Comparison of ENCODE assay signal across 8 cellular contexts in the genomic region with DNA sequence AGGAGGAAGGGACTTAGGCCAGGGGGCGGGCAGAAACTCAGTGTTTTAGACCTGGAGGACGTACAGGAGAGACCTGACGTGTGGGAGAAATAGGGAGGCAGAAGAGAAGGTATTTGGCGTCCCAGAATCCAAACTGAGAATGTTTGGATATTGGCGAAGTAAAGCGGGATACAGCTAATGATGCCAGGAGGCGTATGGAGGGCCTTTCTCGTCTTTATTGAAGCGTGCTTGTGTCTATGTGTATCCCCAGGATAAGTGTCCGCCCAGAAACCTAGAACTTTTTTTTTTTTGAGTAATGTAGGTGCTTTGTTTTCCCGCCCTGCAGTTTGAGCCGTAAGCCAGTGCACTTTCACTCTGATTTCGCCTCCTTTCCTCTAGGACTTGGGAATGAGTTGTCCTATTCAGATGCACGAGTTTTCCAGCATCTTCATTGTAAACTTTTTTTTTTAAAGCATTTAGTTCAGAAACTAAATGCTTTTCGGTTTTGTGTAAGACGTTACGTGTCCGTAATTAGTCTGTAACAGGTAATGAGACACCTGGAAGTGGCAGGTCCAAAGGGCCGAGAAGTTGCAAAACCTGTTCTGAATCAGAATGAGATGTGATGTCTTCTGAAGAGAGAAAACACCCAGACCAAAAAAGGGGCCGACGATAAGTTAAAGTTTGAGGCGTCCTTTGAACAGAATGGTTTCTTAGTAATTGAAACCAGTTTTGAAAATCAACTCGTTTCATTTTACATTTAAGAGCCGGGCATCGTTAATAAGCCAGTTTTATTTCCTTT. TPM values are rescaled to one million over a fixed set of nuclear protein-coding genes. Genes with fewer than 3 reads are reported as not detected.
DNase-seq lines count a peak whose midpoint lies in the region; ATAC-seq, FAIRE-seq and TF ChIP-seq lines count a peak whose summit lies in the region.

No MANE protein-coding gene starts in this region.

- peaks cover 69% of the 10 kb centered on the region for H3K79me2 ChIP-seq in K562 (ENCODE audit: control insufficient read depth, insufficient read depth, low read length)
- peaks cover 57% of the 10 kb centered on the region for H3K79me2 ChIP-seq in keratinocyte (ENCODE audit: control insufficient read depth, insufficient read depth, low read length)

- H4K20me1 ChIP-seq in K562 (replicated peaks; ENCODE audit: control insufficient read depth, insufficient read depth, low read length) (0 out of 2 replicates have a peak, but pooled peaks cover 5% of the 10 kb centered on the region), keratinocyte (ENCODE audit: control insufficient read depth, extremely low read depth, insufficient read depth, low read length) (no peaks in the 10 kb centered on the region)

- H3K27ac Mint-ChIP-seq in stimulated activated naive CD8-positive, alpha-beta T cell treated with anti-CD3 and anti-CD28 coated beads, Interleukin-15, amount 100 ng/mL, for 72 hours, result peak overlapping the region; percentile 94 to 95

- peak overlapping the region; percentile 95 for H3K4me3 Mint-ChIP-seq in stimulated activated naive CD8-positive, alpha-beta T cell treated with anti-CD3 and anti-CD28 coated beads, Interleukin-15, amount 100 ng/mL, for 72 hours

- H3K9me3 ChIP-seq in K562 (replicated peaks; ENCODE audit: control insufficient read depth, insufficient read depth, low read depth, low read length), result no peaks in the 10 kb centered on the region
- no peaks in the 10 kb centered on the region for H3K9me3 ChIP-seq in keratinocyte (ENCODE audit: control insufficient read depth, low read depth, low read length)

- in situ Hi-C loops in K562 (cut with MboI), result no loop called here

- no TSS peak for BruUV-seq in K562 (replicated peaks; lab: Mats Ljungman, UMichigan)

- ATAC-seq in HG02885 (IDR thresholded peaks at IDR 0.05; ENCODE audit: poor library complexity, unreplicated experiment) (peak; percentile 20), K562 (peak; percentile 71)
- ATAC-seq in stimulated activated naive CD8-positive, alpha-beta T cell treated with anti-CD3 and anti-CD28 coated beads, Interleukin-15, amount 100 ng/mL, for 72 hours, result peak; percentile 45

- H3K36me3 ChIP-seq in K562 (ENCODE audit: control insufficient read depth, insufficient read depth, low read length) (peaks cover 6% of the 10 kb centered on the region; the same call in 1 of the 3 replicates), keratinocyte (ENCODE audit: control insufficient read depth in 2 of 2, extremely low read depth in 1 of 2, insufficient read depth in 2 of 2, low read length in 2 of 2) (peaks cover 0 to 6% of the 10 kb centered on the region in 2 experiments)

- peaks cover 40% of the 10 kb centered on the region for H3K4me1 Mint-ChIP-seq in stimulated activated naive CD8-positive, alpha-beta T cell treated with anti-CD3 and anti-CD28 coated beads, Interleukin-15, amount 100 ng/mL, for 72 hours

- peak overlapping the region; percentile 93 for H3K4me3 ChIP-seq in AG10803 (ENCODE audit: low read length)
- peak overlapping the region; percentile 91 for H3K4me3 ChIP-seq in K562
- peak overlapping the region; percentile 60 to 81 (median 61) for H3K4me3 ChIP-seq in keratinocyte (ENCODE audit: control insufficient read depth in 2 of 3, extremely low read depth in 1 of 3, insufficient read depth in 2 of 3, low read depth in 1 of 3, low read length in 3 of 3)

- H3K27me3 ChIP-seq in K562 (ENCODE audit: control insufficient read depth in 2 of 2, insufficient read depth in 2 of 2, low read length in 2 of 2), result no peaks in the 10 kb centered on the region
- no peaks in the 10 kb centered on the region for H3K27me3 ChIP-seq in keratinocyte (ENCODE audit: control insufficient read depth, extremely low read depth, insufficient read depth, low read length)

- no peaks in the 10 kb centered on the region for H3K9me3 Mint-ChIP-seq in stimulated activated naive CD8-positive, alpha-beta T cell treated with anti-CD3 and anti-CD28 coated beads, Interleukin-15, amount 100 ng/mL, for 72 hours

- POLR2A ChIA-PET in K562 (lab: Yijun Ruan, JAX), result interaction anchor here (0.8 to 1.9 kb wide), 3 partner anchors 11 to 36 kb away, joined by 3 to 12 read pairs (median 3); no protein-coding TSS in a partner anchor

- peak overlapping the region; percentile 88 for H3K27ac ChIP-seq in K562 (ENCODE audit: extremely low read depth, low read depth, low read length)
- peak overlapping the region; percentile 90 for H3K27ac ChIP-seq in keratinocyte (ENCODE audit: control insufficient read depth, insufficient read depth, low read length)

- peak overlapping the region; percentile 95 to 98 for H3K9ac ChIP-seq in K562 (ENCODE audit: insufficient read depth in 1 of 2, low read depth in 2 of 2, low read length in 2 of 2)
- peak overlapping the region; percentile 99 for H3K9ac ChIP-seq in keratinocyte (ENCODE audit: control insufficient read depth, extremely low read depth, insufficient read depth, low read length)

- no peak for TF ChIP-seq EP300 in K562 (IDR thresholded peaks at IDR 0.05; ENCODE audit: low read length)

- CTCF ChIA-PET in K562 (lab: Yijun Ruan, JAX; ENCODE audit: low intra/inter-chr PET ratio), result no interaction called here

- under 1% methylated on average over 25 of the region's 25 CpGs for WGBS in K562 (ENCODE audit: insufficient coverage, low coverage, missing lambda C conversion rate)

- TF ChIP-seq CTCF in AG10803 (conservative IDR thresholded peaks at IDR 0.05; ENCODE audit: low read length) (no peak), K562 (IDR thresholded peaks at IDR 0.05 in 2 of 3, conservative IDR thresholded peaks at IDR 0.05 in 1 of 3; ENCODE audit: insufficient read depth in 2 of 3, low read depth in 1 of 3, low read length in 3 of 3) (no peak), keratinocyte (optimal IDR thresholded peaks at IDR 0.05 in 1 of 3, IDR thresholded peaks at IDR 0.05 in 1 of 3, conservative IDR thresholded peaks at IDR 0.05 in 1 of 3; ENCODE audit: extremely low read depth in 1 of 3, insufficient read depth in 2 of 3, low read length in 3 of 3) (no peak)

- intact Hi-C loops in K562 (cut with micrococcal nuclease), result loop anchor here (1.0 kb wide), 1 partner anchor 9 kb away; a partner anchor contains a TSS

- DNase-seq in AG10803 (ENCODE audit: low read depth) (peak; percentile 25), GM18507 (ENCODE audit: extremely low spot score, insufficient read length, low read depth) (no peak), NCI-H2227 (lab: John Stamatoyannopoulos, UW; ENCODE audit: unreplicated experiment) (peak; percentile 25), K562 (ENCODE audit: extremely low read depth in 1 of 4, low spot score in 3 of 4) (peak; percentile 17 to 65 (median 22)), keratinocyte (ENCODE audit: low read depth, low spot score) (no peak)
- DNase-seq in stimulated activated naive CD8-positive, alpha-beta T cell treated with anti-CD3 and anti-CD28 coated beads, Interleukin-15, amount 100 ng/mL, for 72 hours, result peak; percentile 6 to 21
- no peak for DNase-seq in stimulated activated naive CD4-positive, alpha-beta T cell treated with Interleukin-2 at 50 U/mL for 16 hours (lab: John Stamatoyannopoulos, UW)

- peaks cover 4 to 9% of the 10 kb centered on the region in 2 experiments; a peak in 3 of 5 replicates for H3K4me1 ChIP-seq in K562 (replicated peaks in 1 of 2; ENCODE audit: control insufficient read depth in 2 of 2, insufficient read depth in 2 of 2, low read length in 2 of 2)
- H3K4me1 ChIP-seq in keratinocyte (ENCODE audit: control insufficient read depth, extremely low read depth, insufficient read depth, low read length), result peaks cover 16% of the 10 kb centered on the region

- peak overlapping the region; percentile 85 for H3K4me2 ChIP-seq in K562 (ENCODE audit: insufficient read depth, low read length)
- peak overlapping the region; percentile 63 for H3K4me2 ChIP-seq in keratinocyte (ENCODE audit: control insufficient read depth, extremely low read depth, insufficient read depth, low read depth, low read length)

- no peak for TF ChIP-seq RAD21 in K562 (CRISPR knock-in tag; conservative IDR thresholded peaks at IDR 0.05 in 1 of 2, IDR thresholded peaks at IDR 0.05 in 1 of 2)

- no peaks in the 10 kb centered on the region for H3K27me3 Mint-ChIP-seq in stimulated activated naive CD8-positive, alpha-beta T cell treated with anti-CD3 and anti-CD28 coated beads, Interleukin-15, amount 100 ng/mL, for 72 hours

- TF ChIP-seq POLR2A in K562 (conservative IDR thresholded peaks at IDR 0.05), result no peak

- peak; percentile 52 for FAIRE-seq in GM18507 (lab: Jason Lieb, UNC)
- FAIRE-seq in K562 (lab: Jason Lieb, UNC), result no peak
- peak; percentile 59 for FAIRE-seq in keratinocyte (lab: Jason Lieb, UNC)

- dilution Hi-C loops in keratinocyte (cut with MboI; ENCODE audit: extremely low pct_ligation_motif_present, low sequenced_read_pairs), result no loop called here

- H2AFZ ChIP-seq in K562 (ENCODE audit: low read depth, low read length) (peak overlapping the region; percentile 73), keratinocyte (ENCODE audit: control insufficient read depth, low read length) (peak overlapping the region; percentile 78)

- H3K9me1 ChIP-seq in K562 (ENCODE audit: control insufficient read depth, insufficient read depth, low read length) (no peaks in the 10 kb centered on the region), keratinocyte (ENCODE audit: control insufficient read depth, extremely low read depth, insufficient read depth, low read length) (no peaks in the 10 kb centered on the region)

RNA-seq across cellular contexts. Expression of a gene that starts 0.7 kb away (rescaled TPM):
- 5.3 and 20.2 TPM in 2 replicates for total RNA-seq in K562 (2011; cell fraction: chromatin; rRNA removed; ENCODE audit: low replicate concordance)
- total RNA-seq in K562 (2011; cell fraction: nucleolus; rRNA removed), result 3.5 and 4.5 TPM in 2 replicates
- total RNA-seq in K562 (2011; cell fraction: nucleoplasm; rRNA removed), result 10.7 and 22.4 TPM in 2 replicates
- 8.4 and 10.0 TPM in 2 replicates for total RNA-seq in K562 (2014; rRNA removed)
- 22.2 and 24.6 TPM in 2 replicates for total RNA-seq in K562 (2014; rRNA removed; fragmentation: Illumina TruSeq; extraction: Trizol)
- total RNA-seq in K562 (2015; rRNA removed; fragmentation: Illumina TruSeq; extraction: Trizol), result 15.7 and 17.7 TPM in 2 replicates
- 14.1 and 15.1 TPM in 2 replicates for total RNA-seq in K562 (2021)
- 16.2 and 20.4 TPM in 2 replicates for polyA plus RNA-seq in K562 (2011; rRNA removed)
- 2.2 and 6.8 TPM in 2 replicates for polyA plus RNA-seq in K562 (2011; cell fraction: cytosol; rRNA removed)
- 7.5 and 12.7 TPM in 2 replicates for polyA plus RNA-seq in K562 (2011; cell fraction: nucleus; rRNA removed)
- polyA plus RNA-seq in K562 (2012), result 9.3 and 12.0 TPM in 2 replicates
- polyA plus RNA-seq in K562 (2014; fragmentation: Illumina TruSeq; extraction: Trizol), result 12.6 and 15.2 TPM in 2 replicates
- polyA plus RNA-seq in K562 (2014; fragmentation: Nextera tagmentation; extraction: Ambion mirVana), result 1 to 10 TPM; 4.1 to 4.7 TPM
- polyA plus RNA-seq in K562 (2014; rRNA removed), result 7.4 and 8.3 TPM in 2 replicates
- 36.9 and 41.1 TPM in 2 replicates for polyA minus RNA-seq in K562 (2011; rRNA and poly(A)+ RNA removed)
- 11.4 and 16.8 TPM in 2 replicates for polyA minus RNA-seq in K562 (2011; cell fraction: cytosol; rRNA and poly(A)+ RNA removed)
- polyA minus RNA-seq in K562 (2011; cell fraction: nucleus; rRNA and poly(A)+ RNA removed), result 9.4 and 18.7 TPM in 2 replicates
- polyA plus RNA-seq in keratinocyte, result 4.7 to 10.4 TPM (median 6.3 TPM) in 3 replicates
- polyA plus RNA-seq in keratinocyte (2011; ENCODE audit: low read depth), result 11.3 TPM
- polyA plus RNA-seq in keratinocyte (2011; cell fraction: cytosol; rRNA removed), result 2.9 and 6.7 TPM in 2 replicates
- 7.4 and 11.3 TPM in 2 replicates for polyA plus RNA-seq in keratinocyte (2011; cell fraction: nucleus; rRNA removed)
- 5.0 and 16.3 TPM in 2 replicates for polyA plus RNA-seq in keratinocyte (2012; ENCODE audit: low replicate concordance)
- 1.0 to 12.4 TPM (median 5.9 TPM) in 3 replicates for polyA minus RNA-seq in keratinocyte
- polyA minus RNA-seq in keratinocyte (2011; cell fraction: cytosol; rRNA and poly(A)+ RNA removed), result 5.9 TPM
- 8.4 and 14.4 TPM in 2 replicates for polyA minus RNA-seq in keratinocyte (2011; cell fraction: nucleus; rRNA and poly(A)+ RNA removed)

RNA-seq across cellular contexts. Expression of a gene that starts 8.6 kb away (rescaled TPM):
- total RNA-seq in K562 (2011; cell fraction: chromatin; rRNA removed; ENCODE audit: low replicate concordance), result 30.4 and 86.1 TPM in 2 replicates
- 27.7 and 31.2 TPM in 2 replicates for total RNA-seq in K562 (2011; cell fraction: nucleolus; rRNA removed)
- 41.6 and 42.2 TPM in 2 replicates for total RNA-seq in K562 (2011; cell fraction: nucleoplasm; rRNA removed)
- total RNA-seq in K562 (2014; rRNA removed) (15.8 and 20.7 TPM in 2 replicates), K562 (2014; rRNA removed; fragmentation: Illumina TruSeq; extraction: Trizol) (31.9 and 35.6 TPM in 2 replicates), K562 (2015; rRNA removed; fragmentation: Illumina TruSeq; extraction: Trizol) (23.1 and 24.4 TPM in 2 replicates), K562 (2021) (15.8 and 18.9 TPM in 2 replicates)
- polyA plus RNA-seq in K562 (2011; rRNA removed) (27.4 and 33.1 TPM in 2 replicates), K562 (2014; fragmentation: Illumina TruSeq; extraction: Trizol) (22.6 and 24.2 TPM in 2 replicates), K562 (2014; fragmentation: Nextera tagmentation; extraction: Ambion mirVana) (10 to 100 TPM; 12.5 to 19.1 TPM), K562 (2014; rRNA removed) (26.3 and 26.6 TPM in 2 replicates), keratinocyte (6.2 to 9.8 TPM (median 8.5 TPM) in 3 replicates)
- polyA plus RNA-seq in K562 (2011; cell fraction: cytosol; rRNA removed), result 7.0 and 15.7 TPM in 2 replicates
- 32.9 and 39.6 TPM in 2 replicates for polyA plus RNA-seq in K562 (2011; cell fraction: nucleus; rRNA removed)
- 14.8 and 18.6 TPM in 2 replicates for polyA plus RNA-seq in K562 (2012)
- polyA minus RNA-seq in K562 (2011; rRNA and poly(A)+ RNA removed), result 47.2 and 48.6 TPM in 2 replicates
- 16.2 and 21.6 TPM in 2 replicates for polyA minus RNA-seq in K562 (2011; cell fraction: cytosol; rRNA and poly(A)+ RNA removed)
- polyA minus RNA-seq in K562 (2011; cell fraction: nucleus; rRNA and poly(A)+ RNA removed), result 40.3 and 79.2 TPM in 2 replicates
- polyA plus RNA-seq in keratinocyte (2011; ENCODE audit: low read depth), result 7.5 TPM
- 4.2 and 7.3 TPM in 2 replicates for polyA plus RNA-seq in keratinocyte (2011; cell fraction: cytosol; rRNA removed)
- polyA plus RNA-seq in keratinocyte (2011; cell fraction: nucleus; rRNA removed), result 15.0 and 17.5 TPM in 2 replicates
- polyA plus RNA-seq in keratinocyte (2012; ENCODE audit: low replicate concordance), result 4.4 and 6.2 TPM in 2 replicates
- 1.7 to 10.3 TPM (median 6.3 TPM) in 3 replicates for polyA minus RNA-seq in keratinocyte
- polyA minus RNA-seq in keratinocyte (2011; cell fraction: cytosol; rRNA and poly(A)+ RNA removed), result 3.6 TPM
- polyA minus RNA-seq in keratinocyte (2011; cell fraction: nucleus; rRNA and poly(A)+ RNA removed), result 8.7 and 16.1 TPM in 2 replicates

Comparison
In these comparisons a context has a peak if more than half of its experiments do, and no peak if none do; other contexts are left out.
1. DNase-seq: peak in AG10803 (single experiment), NCI-H2227 (single experiment), K562 (4 of 4) and stimulated activated naive CD8-positive, alpha-beta T cell treated with anti-CD3 and anti-CD28 coated beads, Interleukin-15, amount 100 ng/mL, for 72 hours (2 of 2); none in GM18507 (single experiment), keratinocyte (single experiment) and stimulated activated naive CD4-positive, alpha-beta T cell treated with Interleukin-2 at 50 U/mL for 16 hours (single experiment).
2. ATAC-seq: peak in every context shown above with its lines; median percentile 71 in K562; 45 in stimulated activated naive CD8-positive, alpha-beta T cell treated with anti-CD3 and anti-CD28 coated beads, Interleukin-15, amount 100 ng/mL, for 72 hours; 20 in HG02885.
3. Peak in every context shown above with its lines, with median percentiles within 50 percentile points of each other: H3K4me3 ChIP-seq.